ENCODE assay signal across 20 cellular contexts in genomic region chr15:100033140-100033857, GRCh38.
DNase-seq lines count a peak whose midpoint lies in the region; ATAC-seq and TF ChIP-seq lines count a peak whose summit lies in the region.
"Had no signal": no experiment of that assay in that cellular context is flagged by ENCODE, and none has a peak within 500 bp of the region (broad histone marks: within the 10 kb centered on the region; RNA-seq: fewer than 3 reads in every experiment).

No MANE protein-coding gene starts in this region.

- no peak for TF ChIP-seq CTCF in body of pancreas (IDR thresholded peaks at IDR 0.05)
- no peak for TF ChIP-seq CTCF in gastrocnemius medialis (IDR thresholded peaks at IDR 0.05 in 4 of 5, conservative IDR thresholded peaks at IDR 0.05 in 1 of 5)

- H3K36me3 ChIP-seq in MG63 (no peaks in the 10 kb centered on the region), body of pancreas (replicated peaks in 1 of 2; ENCODE audit: insufficient read depth in 1 of 2, low read depth in 2 of 2) (no peaks in the 10 kb centered on the region), gastrocnemius medialis (no peaks in the 10 kb centered on the region)
- H3K36me3 ChIP-seq: adrenal gland, suprapubic skin had no signal

- DNase-seq in MG63 (peak; percentile 34), body of pancreas (peak; percentile 29 to 70 (median 52)), left ventricle myocardium superior (no peak), gastrocnemius medialis (no peak), kidney tubule cell (ENCODE audit: low spot score) (no peak), ACHN (no peak)
- DNase-seq: activated CD4-positive, alpha-beta T cell treated with anti-CD3 and anti-CD28 coated beads, Interleukin-2, amount 10 ng/mL, durations not matched to agents 7 days and 5 days; activated CD8-positive, alpha-beta memory T cell treated with anti-CD3 and anti-CD28 coated beads, Interleukin-2, amount 50 U/mL, for 4 hours; activated effector memory CD4-positive, alpha-beta T cell treated with Interleukin-2 at 50 U/mL for 16 hours; adrenal gland; endodermal cell; HFFc6; Karpas-422; NCI-H1436 treated with DMSO at 0.1 percent for 48 hours; NCI-H446; NK-92 treated with Interleukin-12 subunit alpha and Interleukin-12 subunit beta, amount 100 ng/mL, for 24 hours; posterior cingulate gyrus had no signal

- H3K27me3 ChIP-seq in MG63 (no peaks in the 10 kb centered on the region), body of pancreas (no peaks in the 10 kb centered on the region), gastrocnemius medialis (no peaks in the 10 kb centered on the region)
- H3K27me3 ChIP-seq: adrenal gland, suprapubic skin had no signal

- 36 to 43% methylated on average over 5 of the region's 5 CpGs for WGBS in body of pancreas, 2 donors

- H3K9me3 ChIP-seq in MG63 (no peaks in the 10 kb centered on the region), body of pancreas (no peaks in the 10 kb centered on the region), gastrocnemius medialis (no peaks in the 10 kb centered on the region)
- H3K9me3 ChIP-seq: adrenal gland, suprapubic skin had no signal

- ATAC-seq in body of pancreas (peak; percentile 71), left ventricle myocardium superior (peak; percentile 71), gastrocnemius medialis (peak; percentile 64 to 75), GM19324 (IDR thresholded peaks at IDR 0.05; ENCODE audit: low FRiP score, unreplicated experiment) (no peak), GM19351 (IDR thresholded peaks at IDR 0.05; ENCODE audit: unreplicated experiment) (no peak)

- intact Hi-C loops in body of pancreas (cut with DNase I): no loop called here
- intact Hi-C loops in left ventricle myocardium superior (cut with micrococcal nuclease): no loop called here
- intact Hi-C loops in gastrocnemius medialis (cut with DNase I; ENCODE audit: low total_unique reads): no loop called here

- peak overlapping the region; percentile 44 to 83 (median 62) for H3K27ac ChIP-seq in body of pancreas
- H3K27ac ChIP-seq in gastrocnemius medialis: peak overlapping the region in 1 of 4 donors; percentile 41
- H3K27ac ChIP-seq: adrenal gland, suprapubic skin had no signal

- TF ChIP-seq POLR2A in body of pancreas (IDR thresholded peaks at IDR 0.05) (no peak), gastrocnemius medialis (IDR thresholded peaks at IDR 0.05) (no peak)

- H3K4me3 ChIP-seq in MG63: no peak overlapping the region
- H3K4me3 ChIP-seq in body of pancreas: no peak overlapping the region
- H3K4me3 ChIP-seq in gastrocnemius medialis: no peak overlapping the region
- H3K4me3 ChIP-seq: adrenal gland, suprapubic skin had no signal

- H3K4me1 ChIP-seq in body of pancreas (peaks cover 67% of the 10 kb centered on the region), gastrocnemius medialis (peaks cover 0 to 9% of the 10 kb centered on the region in 2 donors)
- H3K4me1 ChIP-seq: adrenal gland had no signal

- in situ Hi-C loops in gastrocnemius medialis (cut with MboI; ENCODE audit: low sequenced_read_pairs in 4 of 4) (no loop called here), ACHN (cut with HindIII; ENCODE audit: low pct_ligation_motif_present, low pct_unique_long_range_greater_than_20kb, low sequenced_read_pairs) (no loop called here)

Comparison
In these comparisons a context has a peak if more than half of its experiments do, and no peak if none do; other contexts are left out.
1. DNase-seq: peak in MG63 (single experiment) and body of pancreas (4 of 4); none in left ventricle myocardium superior (single experiment), gastrocnemius medialis (0 of 2), kidney tubule cell (single experiment) and ACHN (single experiment).
2. ATAC-seq: peak in body of pancreas (single experiment), left ventricle myocardium superior (single experiment) and gastrocnemius medialis (2 of 2); none in GM19324 (single experiment) and GM19351 (single experiment).